ENCODE assay signal across 8 cellular contexts in genomic region chr11:122656631-122657101, GRCh38. TPM values are rescaled to one million over a fixed set of nuclear protein-coding genes. Genes with fewer than 3 reads are reported as not detected.
DNase-seq lines count a peak whose midpoint lies in the region; ATAC-seq and TF ChIP-seq lines count a peak whose summit lies in the region.

No MANE protein-coding gene starts in this region.

- H3K4me3 ChIP-seq in GM12864 (ENCODE audit: low read depth, low read length): peak overlapping the region; percentile 75
- peak overlapping the region; percentile 72 for H3K4me3 ChIP-seq in NB4 (ENCODE audit: low read depth, low read length)
- H3K4me3 ChIP-seq in upper lobe of right lung: peak overlapping the region; percentile 91

- no peaks in the 10 kb centered on the region for H3K36me3 ChIP-seq in upper lobe of right lung

- intact Hi-C loops in head of caudate nucleus (cut with DNase I) (no loop called here), upper lobe of right lung (cut with DNase I) (no loop called here)

- H3K27me3 ChIP-seq in upper lobe of right lung: peaks cover 6% of the 10 kb centered on the region

- DNase-seq in GM12864 (ENCODE audit: low read depth) (no peak), NB4 (ENCODE audit: low read depth) (peak; percentile 41), head of caudate nucleus (peak in 36 of 42 donors; percentile 13 to 81 (median 60)), omental fat pad (ENCODE audit: low spot score) (no peak), upper lobe of right lung (peak; percentile 71), NCI-H2081 treated with DMSO at 0.1 percent for 48 hours (lab: John Stamatoyannopoulos, UW) (no peak)
- peak; percentile 6 for DNase-seq in activated effector memory CD4-positive, alpha-beta T cell treated with Interleukin-2 at 50 U/mL for 16 hours

- ATAC-seq in omental fat pad (ENCODE audit: low FRiP score) (peak; percentile 11), upper lobe of right lung (peak; percentile 25), GM21390 (IDR thresholded peaks at IDR 0.05; ENCODE audit: unreplicated experiment) (no peak)

- peaks cover 16% of the 10 kb centered on the region for H3K4me1 ChIP-seq in upper lobe of right lung

- TF ChIP-seq CTCF in GM12864 (IDR thresholded peaks at IDR 0.05; ENCODE audit: low read depth, low read length, missing control alignments): no peak
- TF ChIP-seq CTCF in NB4 (IDR thresholded peaks at IDR 0.05; ENCODE audit: low read depth, low read length): no peak
- no peak for TF ChIP-seq CTCF in omental fat pad (IDR thresholded peaks at IDR 0.05)
- TF ChIP-seq CTCF in upper lobe of right lung (IDR thresholded peaks at IDR 0.05): no peak

- peak overlapping the region; percentile 85 for H3K27ac ChIP-seq in upper lobe of right lung

- H3K9me3 ChIP-seq in upper lobe of right lung: no peaks in the 10 kb centered on the region

- no peak for TF ChIP-seq POLR2A in NB4 (IDR thresholded peaks at IDR 0.05; ENCODE audit: extremely low read depth, insufficient read length)

RNA-seq across cellular contexts. Expression of gene UBASH3B, which starts 1.1 kb away (rescaled TPM):
- total RNA-seq in omental fat pad: 10 to 100 TPM in 3 of 4 donors, 1 to 10 TPM in 1; 9.9 to 36.3 (median 24.3) TPM
- 42.2 TPM for total RNA-seq in upper lobe of right lung

Comparison
In these comparisons a context has a peak if more than half of its experiments do, and no peak if none do; other contexts are left out.
1. DNase-seq: peak in NB4 (single experiment), activated effector memory CD4-positive, alpha-beta T cell treated with Interleukin-2 at 50 U/mL for 16 hours (single experiment), head of caudate nucleus (36 of 42) and upper lobe of right lung (single experiment); none in GM12864 (single experiment), omental fat pad (single experiment) and NCI-H2081 treated with DMSO at 0.1 percent for 48 hours (single experiment).
2. Peak in every context shown above with its lines, with median percentiles within 50 percentile points of each other: H3K4me3 ChIP-seq.